Comparison of ENCODE assay signal across 23 cellular contexts in the genomic region with DNA sequence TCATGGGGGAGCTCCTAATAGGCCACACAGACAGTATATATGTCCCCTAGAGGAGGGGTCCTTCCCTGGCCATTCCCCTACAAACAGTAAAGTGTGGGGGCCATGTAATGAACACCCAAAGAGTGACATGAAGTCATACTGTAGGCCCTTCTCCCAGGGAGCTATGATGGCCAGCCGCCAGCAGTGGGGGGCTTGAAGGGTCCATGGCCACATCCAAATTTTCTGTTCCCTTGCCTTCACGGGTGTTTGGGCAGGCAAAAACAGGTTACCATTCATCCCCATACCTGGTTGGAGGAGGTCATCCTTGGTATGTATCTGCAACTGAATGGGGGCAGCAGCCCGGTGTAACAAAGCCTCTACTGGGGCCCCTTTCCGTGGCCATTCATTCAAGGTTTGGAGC.
"Had no signal": no experiment of that assay in that cellular context is flagged by ENCODE, and none has a peak within 500 bp of the region (broad histone marks: within the 10 kb centered on the region; RNA-seq: fewer than 3 reads in every experiment).

No MANE protein-coding gene starts in this region.

- H3K4me3 ChIP-seq: colonic mucosa, coronary artery, dorsolateral prefrontal cortex, esophagus muscularis mucosa, esophagus squamous epithelium, gastrocnemius medialis, gastroesophageal sphincter, heart left ventricle, heart right ventricle had no signal

- H3K9me3 ChIP-seq: colonic mucosa, gastrocnemius medialis, gastroesophageal sphincter had no signal

- H3K36me3 ChIP-seq: colonic mucosa, esophagus muscularis mucosa, esophagus squamous epithelium, gastrocnemius medialis, gastroesophageal sphincter, heart left ventricle, heart right ventricle had no signal

- H3K27me3 ChIP-seq: colonic mucosa, dorsolateral prefrontal cortex, esophagus muscularis mucosa, esophagus squamous epithelium, foreskin keratinocyte, gastrocnemius medialis, gastroesophageal sphincter, heart left ventricle, heart right ventricle had no signal

- H3K27ac ChIP-seq: colonic mucosa, coronary artery, dorsolateral prefrontal cortex, epithelial cell of prostate, esophagus muscularis mucosa, esophagus squamous epithelium, foreskin keratinocyte, gastrocnemius medialis, gastroesophageal sphincter, heart left ventricle, heart right ventricle had no signal

- DNase-seq: colonic mucosa; cortex of kidney; dermis blood vessel endothelial cell; dorsolateral prefrontal cortex; effector CD4-positive, alpha-beta T cell; effector CD8-positive, alpha-beta T cell; effector memory CD4-positive, alpha-beta T cell; effector memory CD8-positive, alpha-beta T cell; endodermal cell; erythroblast; esophagus squamous epithelium; foreskin fibroblast; foreskin keratinocyte; foreskin melanocyte; gastrocnemius medialis; glutamatergic neuron; head of caudate nucleus; heart left ventricle; heart right ventricle had no signal

- H3K4me1 ChIP-seq: colonic mucosa, esophagus muscularis mucosa, esophagus squamous epithelium, foreskin keratinocyte, gastrocnemius medialis, gastroesophageal sphincter, heart left ventricle, heart right ventricle had no signal
